In genomic region chr3:133776794-133777438, GRCh38 we compare ENCODE assay signal across 22 cellular contexts. TPM values are rescaled to one million over a fixed set of nuclear protein-coding genes. Genes with fewer than 3 reads are reported as not detected.
DNase-seq lines count a peak whose midpoint lies in the region; ATAC-seq and TF ChIP-seq lines count a peak whose summit lies in the region.
"Had no signal": no experiment of that assay in that cellular context is flagged by ENCODE, and none has a peak within 500 bp of the region (broad histone marks: within the 10 kb centered on the region; RNA-seq: fewer than 3 reads in every experiment).

No MANE protein-coding gene starts in this region.

- 92 to 93% methylated on average over 7 of the region's 7 CpGs for WGBS in endodermal cell (ENCODE audit: insufficient coverage in 1 of 2, insufficient read length in 1 of 2), 2 experiments

- intact Hi-C loops in left ventricle myocardium inferior (cut with micrococcal nuclease), result no loop called here

- no peak overlapping the region for H3K4me3 Mint-ChIP-seq in endodermal cell
- H3K4me3 Mint-ChIP-seq in T-cell, result no peak overlapping the region
- H3K4me3 Mint-ChIP-seq: CD4-positive, alpha-beta T cell; GM23338; T-helper 1 cell treated with Interleukin-12 subunit alpha and Interleukin-12 subunit beta and Interleukin-4 antibody, amounts not matched to agents 30 μg/mL and 1 μg/mL, for 36 hours had no signal

- H3K4me1 ChIP-seq in endodermal cell (ENCODE audit: control insufficient read depth, insufficient read depth, low read length) (no peaks in the 10 kb centered on the region), left ventricle myocardium inferior (no peaks in the 10 kb centered on the region)
- H3K4me1 ChIP-seq: SJSA1 had no signal

- POLR2A ChIA-PET in T-cell (lab: Charles Lee), result no interaction called here

- H3K4me3 ChIP-seq in endodermal cell (ENCODE audit: low read length) (no peak overlapping the region), left ventricle myocardium inferior (no peak overlapping the region)
- H3K4me3 ChIP-seq: GM23338, SJSA1 had no signal

- ATAC-seq in T-cell (replicated peaks in 1 of 4) (no peak), GM18498 (IDR thresholded peaks at IDR 0.05; ENCODE audit: unreplicated experiment) (no peak)
- ATAC-seq: Right ventricle myocardium inferior had no signal

- no peaks in the 10 kb centered on the region for H3K9me3 ChIP-seq in endodermal cell (ENCODE audit: control insufficient read depth, low read length)
- no peaks in the 10 kb centered on the region for H3K9me3 ChIP-seq in left ventricle myocardium inferior (replicated peaks)
- H3K9me3 ChIP-seq: SJSA1 had no signal

- H3K27me3 ChIP-seq in endodermal cell (ENCODE audit: control insufficient read depth, insufficient read depth, low read length, poor library complexity, severe bottlenecking) (no peaks in the 10 kb centered on the region), left ventricle myocardium inferior (ENCODE audit: low read depth) (peaks cover 18% of the 10 kb centered on the region)

- no peak overlapping the region for H3K27ac ChIP-seq in endodermal cell (ENCODE audit: low read depth, low read length)
- H3K27ac ChIP-seq in left ventricle myocardium inferior (replicated peaks), result no peak overlapping the region
- H3K27ac ChIP-seq: HL-60, SJSA1 had no signal

- H3K36me3 ChIP-seq in endodermal cell (ENCODE audit: control insufficient read depth, insufficient read depth, low read length) (no peaks in the 10 kb centered on the region), left ventricle myocardium inferior (no peaks in the 10 kb centered on the region)
- H3K36me3 ChIP-seq: SJSA1 had no signal

- TF ChIP-seq CTCF in GM12873 (IDR thresholded peaks at IDR 0.05; ENCODE audit: insufficient read depth, low read depth, low read length, missing control alignments), result peak; percentile 11
- peak; percentile 28 for TF ChIP-seq CTCF in endodermal cell (conservative IDR thresholded peaks at IDR 0.05)
- no peak for TF ChIP-seq CTCF in left ventricle myocardium inferior (IDR thresholded peaks at IDR 0.05; ENCODE audit: borderline replicate concordance)

- H3K4me1 Mint-ChIP-seq in endodermal cell, result no peaks in the 10 kb centered on the region
- H3K4me1 Mint-ChIP-seq in T-cell, result no peaks in the 10 kb centered on the region

- CTCF ChIA-PET in T-cell (lab: Charles Lee), result no interaction called here

- no peaks in the 10 kb centered on the region for H3K36me3 Mint-ChIP-seq in endodermal cell (ENCODE audit: low read depth)
- H3K36me3 Mint-ChIP-seq in T-cell, result no peaks in the 10 kb centered on the region

- peak; percentile 11 for DNase-seq in OCI-M1 (lab: John Stamatoyannopoulos, UW)
- DNase-seq in endodermal cell, result no peak
- no peak for DNase-seq in NCI-H2081 (lab: John Stamatoyannopoulos, UW)
- no peak for DNase-seq in T-cell
- no peak for DNase-seq in left ventricle myocardium inferior
- DNase-seq: CD4-positive, alpha-beta T cell; COR-L47; DND-41; HCEC 1CT; NCI-H1694; NCI-H2081 treated with DMSO at 0.1 percent for 48 hours; NCI-H2171 treated with DMSO at 0.1 percent for 48 hours; NCI-H446; NCI-H526; NK-92 treated with Interleukin-12 subunit alpha and Interleukin-12 subunit beta, amount 100 ng/mL, for 24 hours had no signal

- H3K27me3 Mint-ChIP-seq in endodermal cell (ENCODE audit: insufficient read depth), result no peaks in the 10 kb centered on the region
- peaks cover 26 to 34% of the 10 kb centered on the region in 2 donors for H3K27me3 Mint-ChIP-seq in T-cell

- H3K27ac Mint-ChIP-seq in endodermal cell, result no peak overlapping the region
- no peak overlapping the region for H3K27ac Mint-ChIP-seq in T-cell
- H3K27ac Mint-ChIP-seq: CD4-positive, alpha-beta T cell; GM23338; T-helper 1 cell treated with Interleukin-12 subunit alpha and Interleukin-12 subunit beta and Interleukin-4 antibody, amounts not matched to agents 30 μg/mL and 1 μg/mL, for 36 hours had no signal

- no peak overlapping the region for H3K9ac ChIP-seq in endodermal cell (ENCODE audit: extremely low read depth, low read length, poor library complexity, severe bottlenecking)

- no peaks in the 10 kb centered on the region for H3K9me3 Mint-ChIP-seq in endodermal cell
- H3K9me3 Mint-ChIP-seq in T-cell, result no peaks in the 10 kb centered on the region
- H3K9me3 Mint-ChIP-seq: CD4-positive, alpha-beta T cell; GM23338; T-helper 1 cell treated with Interleukin-12 subunit alpha and Interleukin-12 subunit beta and Interleukin-4 antibody, amounts not matched to agents 30 μg/mL and 1 μg/mL, for 36 hours had no signal

RNA-seq across cellular contexts. Expression of gene SRPRB, which starts 28.7 kb away (rescaled TPM):
- 10 to 100 TPM; 26.1 to 33.6 TPM for total RNA-seq in endodermal cell
- 29.0 TPM for polyA plus RNA-seq in endodermal cell (2013, experiment 1 of 2)
- 27.4 TPM for polyA plus RNA-seq in endodermal cell (2013, experiment 2 of 2)
- total RNA-seq in T-cell, result 10 to 100 TPM; 26.9 to 50.3 (median 45.6) TPM
- total RNA-seq in left ventricle myocardium inferior, result 26.0 TPM

RNA-seq across cellular contexts. Expression of gene TF, which starts 30.7 kb away (rescaled TPM):
- total RNA-seq in endodermal cell, result 1 to 10 TPM in 1 of 2 donors, under 1 TPM in 1; 0.40 to 3.0 TPM
- polyA plus RNA-seq in endodermal cell (2013, experiment 1 of 2), result 1.1 TPM
- 0.66 TPM for polyA plus RNA-seq in endodermal cell (2013, experiment 2 of 2)
- 10 to 100 TPM in 2 of 5 donors, 1 to 10 TPM in 2, under 1 TPM in 1; 0.65 to 15.3 (median 9.8) TPM for total RNA-seq in T-cell
- 1.3 TPM for total RNA-seq in left ventricle myocardium inferior
- total RNA-seq: SJSA1 had no signal
